1 cellular context compared by ENCODE assay signal in the genomic region with DNA sequence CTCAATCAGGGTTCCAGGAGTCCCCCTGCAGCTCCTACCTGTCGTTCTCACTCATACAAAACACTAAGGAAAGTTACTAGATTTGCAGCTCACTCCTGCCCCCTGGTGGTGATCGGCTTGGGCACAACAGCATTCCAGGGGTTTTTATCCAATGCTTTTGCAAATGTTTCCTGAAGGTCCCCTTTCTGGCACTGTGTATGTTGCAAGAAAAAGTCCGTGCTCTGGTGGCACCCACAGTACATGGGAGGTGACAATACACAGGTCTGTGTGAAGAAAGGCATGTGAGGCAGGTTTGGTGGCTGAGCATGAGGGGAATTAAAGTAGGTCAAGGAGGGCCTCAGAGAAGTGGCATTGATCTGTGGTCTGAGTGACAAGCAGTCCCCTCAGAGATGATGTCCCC.
A peak's percentile ranks its signal among the peaks of the same experiment; 100 is the strongest.
TF ChIP-seq lines count a peak whose summit lies in the region.

No MANE protein-coding gene starts in this region.

TF ChIP-seq in HepG2, 621 proteins besides CTCF, POLR2A, EP300 and RAD21 (continued from another document and continues in another):
- TF ChIP-seq ZNF639 (CRISPR knock-in tag; conservative IDR thresholded peaks at IDR 0.05), result no peak
- TF ChIP-seq SOX6 (IDR thresholded peaks at IDR 0.05), result no peak
- TF ChIP-seq SOX6 (CRISPR knock-in tag; IDR thresholded peaks at IDR 0.05), result peak; percentile 42; the same call in 1 of the 2 replicates
- TF ChIP-seq GPBP1L1 (CRISPR knock-in tag; IDR thresholded peaks at IDR 0.05), result no peak
- TF ChIP-seq TCF7L2 (IDR thresholded peaks at IDR 0.05; ENCODE audit: low read depth, low read length), result no peak
- TF ChIP-seq REL (CRISPR knock-in tag; conservative IDR thresholded peaks at IDR 0.05), result 0 out of 2 replicates have a peak, but pooled peaks have one; percentile 52
- TF ChIP-seq RBM39 (IDR thresholded peaks at IDR 0.05; ENCODE audit: low read depth, low read length, poor library complexity, severe bottlenecking), result no peak
- TF ChIP-seq ZNF530 (CRISPR knock-in tag; IDR thresholded peaks at IDR 0.05; ENCODE audit: low read depth), result no peak
- TF ChIP-seq ZSCAN31 (CRISPR knock-in tag; IDR thresholded peaks at IDR 0.05; ENCODE audit: low read depth), result peak; percentile 61; the same call in 1 of the 2 replicates
- no peak for TF ChIP-seq SMARCC2 (IDR thresholded peaks at IDR 0.05)
- TF ChIP-seq ARID2 (CRISPR knock-in tag; IDR thresholded peaks at IDR 0.05; ENCODE audit: borderline replicate concordance), result no peak
- no peak for TF ChIP-seq CENPT (CRISPR knock-in tag; IDR thresholded peaks at IDR 0.05; ENCODE audit: low read depth)
- TF ChIP-seq ZGPAT (CRISPR knock-in tag; IDR thresholded peaks at IDR 0.05), result no peak
- TF ChIP-seq, protein P1, sequence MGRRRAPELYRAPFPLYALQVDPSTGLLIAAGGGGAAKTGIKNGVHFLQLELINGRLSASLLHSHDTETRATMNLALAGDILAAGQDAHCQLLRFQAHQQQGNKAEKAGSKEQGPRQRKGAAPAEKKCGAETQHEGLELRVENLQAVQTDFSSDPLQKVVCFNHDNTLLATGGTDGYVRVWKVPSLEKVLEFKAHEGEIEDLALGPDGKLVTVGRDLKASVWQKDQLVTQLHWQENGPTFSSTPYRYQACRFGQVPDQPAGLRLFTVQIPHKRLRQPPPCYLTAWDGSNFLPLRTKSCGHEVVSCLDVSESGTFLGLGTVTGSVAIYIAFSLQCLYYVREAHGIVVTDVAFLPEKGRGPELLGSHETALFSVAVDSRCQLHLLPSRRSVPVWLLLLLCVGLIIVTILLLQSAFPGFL (CRISPR knock-in tag; IDR thresholded peaks at IDR 0.05), result no peak
- peak; percentile 56 for TF ChIP-seq XRCC5 (optimal IDR thresholded peaks at IDR 0.05; ENCODE audit: low read length)
- TF ChIP-seq, protein P2, sequence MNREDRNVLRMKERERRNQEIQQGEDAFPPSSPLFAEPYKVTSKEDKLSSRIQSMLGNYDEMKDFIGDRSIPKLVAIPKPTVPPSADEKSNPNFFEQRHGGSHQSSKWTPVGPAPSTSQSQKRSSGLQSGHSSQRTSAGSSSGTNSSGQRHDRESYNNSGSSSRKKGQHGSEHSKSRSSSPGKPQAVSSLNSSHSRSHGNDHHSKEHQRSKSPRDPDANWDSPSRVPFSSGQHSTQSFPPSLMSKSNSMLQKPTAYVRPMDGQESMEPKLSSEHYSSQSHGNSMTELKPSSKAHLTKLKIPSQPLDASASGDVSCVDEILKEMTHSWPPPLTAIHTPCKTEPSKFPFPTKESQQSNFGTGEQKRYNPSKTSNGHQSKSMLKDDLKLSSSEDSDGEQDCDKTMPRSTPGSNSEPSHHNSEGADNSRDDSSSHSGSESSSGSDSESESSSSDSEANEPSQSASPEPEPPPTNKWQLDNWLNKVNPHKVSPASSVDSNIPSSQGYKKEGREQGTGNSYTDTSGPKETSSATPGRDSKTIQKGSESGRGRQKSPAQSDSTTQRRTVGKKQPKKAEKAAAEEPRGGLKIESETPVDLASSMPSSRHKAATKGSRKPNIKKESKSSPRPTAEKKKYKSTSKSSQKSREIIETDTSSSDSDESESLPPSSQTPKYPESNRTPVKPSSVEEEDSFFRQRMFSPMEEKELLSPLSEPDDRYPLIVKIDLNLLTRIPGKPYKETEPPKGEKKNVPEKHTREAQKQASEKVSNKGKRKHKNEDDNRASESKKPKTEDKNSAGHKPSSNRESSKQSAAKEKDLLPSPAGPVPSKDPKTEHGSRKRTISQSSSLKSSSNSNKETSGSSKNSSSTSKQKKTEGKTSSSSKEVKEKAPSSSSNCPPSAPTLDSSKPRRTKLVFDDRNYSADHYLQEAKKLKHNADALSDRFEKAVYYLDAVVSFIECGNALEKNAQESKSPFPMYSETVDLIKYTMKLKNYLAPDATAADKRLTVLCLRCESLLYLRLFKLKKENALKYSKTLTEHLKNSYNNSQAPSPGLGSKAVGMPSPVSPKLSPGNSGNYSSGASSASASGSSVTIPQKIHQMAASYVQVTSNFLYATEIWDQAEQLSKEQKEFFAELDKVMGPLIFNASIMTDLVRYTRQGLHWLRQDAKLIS (CRISPR knock-in tag; IDR thresholded peaks at IDR 0.05), result no peak
- TF ChIP-seq, protein P3, sequence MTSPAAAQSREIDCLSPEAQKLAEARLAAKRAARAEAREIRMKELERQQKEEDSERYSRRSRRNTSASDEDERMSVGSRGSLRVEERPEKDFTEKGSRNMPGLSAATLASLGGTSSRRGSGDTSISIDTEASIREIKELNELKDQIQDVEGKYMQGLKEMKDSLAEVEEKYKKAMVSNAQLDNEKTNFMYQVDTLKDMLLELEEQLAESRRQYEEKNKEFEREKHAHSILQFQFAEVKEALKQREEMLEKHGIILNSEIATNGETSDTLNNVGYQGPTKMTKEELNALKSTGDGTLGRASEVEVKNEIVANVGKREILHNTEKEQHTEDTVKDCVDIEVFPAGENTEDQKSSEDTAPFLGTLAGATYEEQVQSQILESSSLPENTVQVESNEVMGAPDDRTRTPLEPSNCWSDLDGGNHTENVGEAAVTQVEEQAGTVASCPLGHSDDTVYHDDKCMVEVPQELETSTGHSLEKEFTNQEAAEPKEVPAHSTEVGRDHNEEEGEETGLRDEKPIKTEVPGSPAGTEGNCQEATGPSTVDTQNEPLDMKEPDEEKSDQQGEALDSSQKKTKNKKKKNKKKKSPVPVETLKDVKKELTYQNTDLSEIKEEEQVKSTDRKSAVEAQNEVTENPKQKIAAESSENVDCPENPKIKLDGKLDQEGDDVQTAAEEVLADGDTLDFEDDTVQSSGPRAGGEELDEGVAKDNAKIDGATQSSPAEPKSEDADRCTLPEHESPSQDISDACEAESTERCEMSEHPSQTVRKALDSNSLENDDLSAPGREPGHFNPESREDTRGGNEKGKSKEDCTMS (CRISPR knock-in tag; conservative IDR thresholded peaks at IDR 0.05), result no peak
- TF ChIP-seq ZNF3 (CRISPR knock-in tag; IDR thresholded peaks at IDR 0.05), result no peak
- TF ChIP-seq BCL3 (CRISPR knock-in tag; IDR thresholded peaks at IDR 0.05), result no peak
- no peak for TF ChIP-seq ATF7-NPFF (CRISPR knock-in tag; IDR thresholded peaks at IDR 0.05; ENCODE audit: low read depth)
- no peak for TF ChIP-seq HDAC6 (IDR thresholded peaks at IDR 0.05; ENCODE audit: low read depth, low read length)
- no peak for TF ChIP-seq JUN (CRISPR knock-in tag; IDR thresholded peaks at IDR 0.05)
- TF ChIP-seq CHD4 (IDR thresholded peaks at IDR 0.05; ENCODE audit: borderline replicate concordance, low read length), result no peak
- TF ChIP-seq, protein P4, sequence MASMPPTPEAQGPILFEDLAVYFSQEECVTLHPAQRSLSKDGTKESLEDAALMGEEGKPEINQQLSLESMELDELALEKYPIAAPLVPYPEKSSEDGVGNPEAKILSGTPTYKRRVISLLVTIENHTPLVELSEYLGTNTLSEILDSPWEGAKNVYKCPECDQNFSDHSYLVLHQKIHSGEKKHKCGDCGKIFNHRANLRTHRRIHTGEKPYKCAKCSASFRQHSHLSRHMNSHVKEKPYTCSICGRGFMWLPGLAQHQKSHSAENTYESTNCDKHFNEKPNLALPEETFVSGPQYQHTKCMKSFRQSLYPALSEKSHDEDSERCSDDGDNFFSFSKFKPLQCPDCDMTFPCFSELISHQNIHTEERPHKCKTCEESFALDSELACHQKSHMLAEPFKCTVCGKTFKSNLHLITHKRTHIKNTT (CRISPR knock-in tag; IDR thresholded peaks at IDR 0.05), result no peak
- no peak for TF ChIP-seq TRIM24 (CRISPR knock-in tag; IDR thresholded peaks at IDR 0.05)
- TF ChIP-seq ZNF407 (CRISPR knock-in tag; IDR thresholded peaks at IDR 0.05; ENCODE audit: not compliant biosample characterization), result no peak
- TF ChIP-seq FOXA1 (IDR thresholded peaks at IDR 0.05), result no peak
- TF ChIP-seq FOXA1 (CRISPR knock-in tag; IDR thresholded peaks at IDR 0.05), result no peak
- TF ChIP-seq TCF12 (IDR thresholded peaks at IDR 0.05), result no peak
- peak; percentile 43; the same call in 1 of the 2 replicates for TF ChIP-seq TCF12 (CRISPR knock-in tag; IDR thresholded peaks at IDR 0.05)
- TF ChIP-seq POLR2G (IDR thresholded peaks at IDR 0.05; ENCODE audit: low read depth, low read length), result peak; percentile 62; the same call in 1 of the 2 replicates
- TF ChIP-seq FOXK2 (IDR thresholded peaks at IDR 0.05), result no peak
- TF ChIP-seq GATAD2A (CRISPR knock-in tag; IDR thresholded peaks at IDR 0.05), result peak; percentile 38
